In genomic region chr5:167303582-167303981, GRCh38 we compare ENCODE assay signal across 22 cellular contexts.
"Had no signal": no experiment of that assay in that cellular context is flagged by ENCODE, and none has a peak within 500 bp of the region (broad histone marks: within the 10 kb centered on the region; RNA-seq: fewer than 3 reads in every experiment).

No MANE protein-coding gene starts in this region.

- H3K27me3 Mint-ChIP-seq: effector memory CD8-positive, alpha-beta T cell had no signal

- H3K4me1 Mint-ChIP-seq: naive thymus-derived CD8-positive, alpha-beta T cell; stimulated activated effector memory CD8-positive, alpha-beta T cell treated with anti-CD3 and anti-CD28 coated beads, Interleukin-12 subunit alpha, Interleukin-12 subunit beta, amount 100 ng/mL, for 72 hours had no signal

- H3K9me3 ChIP-seq: left lung, prostate gland, right atrium auricular region, sigmoid colon, stomach, thyroid gland, vagina had no signal

- H3K27ac Mint-ChIP-seq: effector memory CD8-positive, alpha-beta T cell; naive thymus-derived CD8-positive, alpha-beta T cell; stimulated activated effector memory CD8-positive, alpha-beta T cell treated with anti-CD3 and anti-CD28 coated beads, Interleukin-12 subunit alpha, Interleukin-12 subunit beta, amount 100 ng/mL, for 72 hours had no signal

- H3K27me3 ChIP-seq: left lung, right atrium auricular region, sigmoid colon, stomach, thyroid gland, vagina had no signal

- H3K27ac ChIP-seq: left lung, prostate gland, right atrium auricular region, sigmoid colon, stomach, thyroid gland, vagina had no signal

- FAIRE-seq: frontal cortex, islet of Langerhans had no signal

- ATAC-seq: effector memory CD8-positive, alpha-beta T cell; left cardiac atrium; left lung; naive thymus-derived CD8-positive, alpha-beta T cell had no signal

- H3K4me1 ChIP-seq: left lung, prostate gland, right atrium auricular region, sigmoid colon, stomach, thyroid gland, vagina had no signal

- H3K36me3 Mint-ChIP-seq: naive thymus-derived CD8-positive, alpha-beta T cell; stimulated activated effector memory CD8-positive, alpha-beta T cell treated with anti-CD3 and anti-CD28 coated beads, Interleukin-12 subunit alpha, Interleukin-12 subunit beta, amount 100 ng/mL, for 72 hours had no signal

- DNase-seq: cortex of kidney; effector memory CD8-positive, alpha-beta T cell; head of caudate nucleus; left cardiac atrium; left lung; mesenchymal stem cell; naive thymus-derived CD8-positive, alpha-beta T cell; nephron progenitor cell; nucleus accumbens; sigmoid colon; stimulated activated CD4-positive, alpha-beta T cell treated with anti-CD3 and anti-CD28 coated beads, Interleukin-2, amount 100 ng/mL, for 24 hours; stimulated activated CD4-positive, alpha-beta T cell treated with anti-CD3 and anti-CD28 coated beads, Interleukin-4, amount 100 ng/mL, for 24 hours; stimulated activated naive CD4-positive, alpha-beta T cell treated with Interleukin-2 at 50 U/mL for 16 hours; stomach; thyroid gland; trophoblast cell had no signal

- H3K9me3 Mint-ChIP-seq: nephron progenitor cell had no signal

- H3K4me3 ChIP-seq: left lung, prostate gland, right atrium auricular region, sigmoid colon, stomach, thyroid gland, vagina had no signal

- H3K4me3 Mint-ChIP-seq: effector memory CD8-positive, alpha-beta T cell; naive thymus-derived CD8-positive, alpha-beta T cell; nephron progenitor cell; stimulated activated effector memory CD8-positive, alpha-beta T cell treated with anti-CD3 and anti-CD28 coated beads, Interleukin-12 subunit alpha, Interleukin-12 subunit beta, amount 100 ng/mL, for 72 hours had no signal

- H3K36me3 ChIP-seq: left lung, prostate gland, right atrium auricular region, sigmoid colon, stomach, thyroid gland, vagina had no signal
